In the genomic region with DNA sequence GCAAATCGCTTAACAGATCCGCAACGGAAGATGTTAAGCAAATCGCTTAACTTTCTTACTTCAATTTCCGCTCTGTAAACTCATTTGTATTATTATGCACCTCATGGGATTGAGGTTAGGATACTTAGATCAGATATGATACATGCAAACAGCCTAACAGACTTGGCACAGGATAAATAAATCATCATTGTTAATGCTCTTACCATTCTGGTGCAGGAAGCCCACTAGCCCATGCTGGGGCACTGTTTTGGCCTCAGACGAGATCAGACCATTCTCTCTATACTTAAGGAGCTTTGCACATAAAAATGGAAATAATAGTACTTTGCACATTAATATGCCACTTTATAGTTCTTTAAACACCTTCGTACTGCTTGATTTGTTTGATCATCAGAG, we compare ENCODE assay signal across 6 cellular contexts.
A peak's percentile ranks its signal among the peaks of the same experiment; 100 is the strongest.
DNase-seq lines count a peak whose midpoint lies in the region; ATAC-seq lines count a peak whose summit lies in the region.

No MANE protein-coding gene starts in this region.

- H3K4me1 ChIP-seq in iPS DF 6.9 (ENCODE audit: control insufficient read depth, insufficient read depth, low read length) = peaks cover 2% of the 10 kb centered on the region; the same call in 1 of the 2 replicates

- peaks cover 3% of the 10 kb centered on the region; the same call in 1 of the 2 replicates for H3K36me3 ChIP-seq in iPS DF 6.9 (ENCODE audit: control insufficient read depth, insufficient read depth, low read length)

- ATAC-seq in HG03139 (IDR thresholded peaks at IDR 0.05; ENCODE audit: unreplicated experiment) (no peak), HG02610 (IDR thresholded peaks at IDR 0.05; ENCODE audit: unreplicated experiment) (no peak), HG02759 (IDR thresholded peaks at IDR 0.05; ENCODE audit: unreplicated experiment) (no peak)

- H3K9me3 ChIP-seq in iPS DF 6.9 (ENCODE audit: control insufficient read depth, insufficient read depth, low read length) = no peaks in the 10 kb centered on the region

- no peak overlapping the region for H3K27ac ChIP-seq in iPS DF 6.9 (ENCODE audit: low read length)

- WGBS in iPS DF 6.9 (ENCODE audit: insufficient coverage, insufficient read length) = no CpG with 5 or more reads among the region's 7 CpGs

- H3K4me3 ChIP-seq in iPS DF 6.9 (ENCODE audit: low read length) = peak overlapping the region; percentile 65; the same call in 1 of the 2 replicates

- DNase-seq in GF-D8 (lab: John Stamatoyannopoulos, UW) (peak; percentile 89), RKO (ENCODE audit: low spot score) (peak; percentile 72), iPS DF 6.9 (ENCODE audit: low read depth, low spot score) (no peak)

- H3K27me3 ChIP-seq in iPS DF 6.9 (ENCODE audit: control insufficient read depth, insufficient read depth, low read length) = no peaks in the 10 kb centered on the region
